In genomic region chr2:36945240-36945639, GRCh38 we compare ENCODE assay signal across 8 cellular contexts. TPM values are rescaled to one million over a fixed set of nuclear protein-coding genes. Genes with fewer than 3 reads are reported as not detected.
DNase-seq lines count a peak whose midpoint lies in the region; ATAC-seq, FAIRE-seq and TF ChIP-seq lines count a peak whose summit lies in the region.
"Not testable (repeated sequence)": the region's sequence is repeated elsewhere in the genome, so short reads cannot be mapped to it uniquely, and the experiment has no call there.

No MANE protein-coding gene starts in this region.

- H3K9ac ChIP-seq in H9 (ENCODE audit: extremely low read depth, insufficient read length, low read length); K562 (ENCODE audit: insufficient read depth in 1 of 2, low read depth in 2 of 2, low read length in 2 of 2); HepG2 (ENCODE audit: insufficient read depth, low read depth, low read length): not testable (repeated sequence)

- not testable (repeated sequence) for H3T11ph ChIP-seq in H9 (ENCODE audit: low read length)

- not testable (repeated sequence) for H3K23ac ChIP-seq in H9 (ENCODE audit: insufficient read length, low read depth, low read length)

- not testable (repeated sequence) for H4K91ac ChIP-seq in H9 (ENCODE audit: insufficient read length, low read depth, low read length)

- H3K27me3 Mint-ChIP-seq in GM23338 (ENCODE audit: insufficient read depth, low read depth, poor library complexity); H9 (ENCODE audit: low read depth); activated CD4-positive, alpha-beta T cell treated with anti-CD3 and anti-CD28 coated beads, Interleukin-2, amount 10 ng/mL, durations not matched to agents 24 days and 14 days; chondrocyte (ENCODE audit: low read depth); mesothelial cell of epicardium (ENCODE audit: low read depth); osteocyte (ENCODE audit: unreplicated experiment): not testable (repeated sequence)

- not testable (repeated sequence) for H2BK120ac ChIP-seq in H9 (ENCODE audit: low read depth, low read length, poor library complexity, severe bottlenecking)

- not testable (repeated sequence) for H3K4ac ChIP-seq in H9 (ENCODE audit: low read depth, low read length)

- no CpG with 5 or more reads among the region's 10 CpGs for WGBS in H9 (ENCODE audit: extremely low coverage, insufficient read length, low lambda C conversion rate)
- 88% methylated on average over 10 of the region's 10 CpGs for WGBS in K562 (ENCODE audit: insufficient coverage, low coverage, missing lambda C conversion rate)
- 90% methylated on average over 10 of the region's 10 CpGs for WGBS in HepG2 (ENCODE audit: low lambda C conversion rate)

- H3K27me3 ChIP-seq in GM23338 (ENCODE audit: insufficient read depth); H9 (ENCODE audit: insufficient read depth, low read length); K562 (ENCODE audit: control insufficient read depth in 2 of 2, insufficient read depth in 2 of 2, low read length in 2 of 2); HepG2 (ENCODE audit: control insufficient read depth in 1 of 2, insufficient read depth in 2 of 2, low read length in 2 of 2): not testable (repeated sequence)

- CTCF ChIA-PET in K562 (lab: Yijun Ruan, JAX; ENCODE audit: low intra/inter-chr PET ratio); HepG2 (lab: Yijun Ruan, JAX; ENCODE audit: low intra/inter-chr PET ratio, low total read pairs): not testable (repeated sequence)

- not testable (repeated sequence) for H3K9me3 Mint-ChIP-seq in GM23338; H9; activated CD4-positive, alpha-beta T cell treated with anti-CD3 and anti-CD28 coated beads, Interleukin-2, amount 10 ng/mL, durations not matched to agents 24 days and 14 days; chondrocyte (ENCODE audit: low read depth); mesothelial cell of epicardium; osteocyte (ENCODE audit: unreplicated experiment)

- not testable (repeated sequence) for H3K9me1 ChIP-seq in K562 (ENCODE audit: control insufficient read depth, insufficient read depth, low read length)

- H3K4me3 Mint-ChIP-seq in GM23338; H9; activated CD4-positive, alpha-beta T cell treated with anti-CD3 and anti-CD28 coated beads, Interleukin-2, amount 10 ng/mL, durations not matched to agents 24 days and 14 days; chondrocyte (ENCODE audit: unreplicated experiment); mesothelial cell of epicardium; osteocyte (ENCODE audit: unreplicated experiment): not testable (repeated sequence)

- H3K27ac Mint-ChIP-seq in GM23338 (peak overlapping the region; percentile 80), H9 (peak overlapping the region in 2 of 3 experiments; percentile 62 to 79; a peak in 3 of 7 replicates), chondrocyte (ENCODE audit: unreplicated experiment) (peak overlapping the region; percentile 75), mesothelial cell of epicardium (peak overlapping the region; percentile 21), osteocyte (ENCODE audit: unreplicated experiment) (peak overlapping the region; percentile 68)
- H3K27ac Mint-ChIP-seq in activated CD4-positive, alpha-beta T cell treated with anti-CD3 and anti-CD28 coated beads, Interleukin-2, amount 10 ng/mL, durations not matched to agents 24 days and 14 days, result not testable (repeated sequence)

- peaks cover 85% of the 10 kb centered on the region for H3K79me2 ChIP-seq in GM23338 (replicated peaks; ENCODE audit: insufficient read depth)
- not testable (repeated sequence) for H3K79me2 ChIP-seq in H9 (ENCODE audit: insufficient read depth, low read length); HepG2 (ENCODE audit: insufficient read depth, low read length)
- peaks cover 37% of the 10 kb centered on the region for H3K79me2 ChIP-seq in K562 (ENCODE audit: control insufficient read depth, insufficient read depth, low read length)

- H3K36me3 Mint-ChIP-seq in GM23338 (ENCODE audit: low read depth); H9 (ENCODE audit: insufficient read depth in 1 of 3, low read depth in 3 of 3); activated CD4-positive, alpha-beta T cell treated with anti-CD3 and anti-CD28 coated beads, Interleukin-2, amount 10 ng/mL, durations not matched to agents 24 days and 14 days (ENCODE audit: low read depth); chondrocyte (ENCODE audit: low read depth); mesothelial cell of epicardium; osteocyte (ENCODE audit: unreplicated experiment): not testable (repeated sequence)

- in situ Hi-C loops in K562 (cut with MboI); HepG2 (cut with HindIII; ENCODE audit: extremely low pct_ligation_motif_present, low pct_unique_long_range_greater_than_20kb): not testable (repeated sequence)

- not testable (repeated sequence) for H2BK20ac ChIP-seq in H9 (ENCODE audit: low read depth, low read length, poor library complexity, severe bottlenecking)

- not testable (repeated sequence) for H4K8ac ChIP-seq in H9 (replicated peaks; ENCODE audit: insufficient read length, low read depth, low read length)

- not testable (repeated sequence) for TF ChIP-seq POLR2A in K562 (conservative IDR thresholded peaks at IDR 0.05); HepG2 (IDR thresholded peaks at IDR 0.05; ENCODE audit: insufficient read depth in 1 of 2, low read depth in 2 of 2, low read length in 2 of 2)

- not testable (repeated sequence) for TF ChIP-seq RAD21 in K562 (CRISPR knock-in tag; conservative IDR thresholded peaks at IDR 0.05 in 1 of 2, IDR thresholded peaks at IDR 0.05 in 1 of 2); HepG2 (CRISPR knock-in tag; IDR thresholded peaks at IDR 0.05)

- H3K23me2 ChIP-seq in H9 (ENCODE audit: insufficient read length, low read depth, low read length, poor library complexity, severe bottlenecking), result not testable (repeated sequence)

- not testable (repeated sequence) for H3F3A ChIP-seq in GM23338 (replicated peaks; ENCODE audit: low read depth)

- not testable (repeated sequence) for H2AFZ ChIP-seq in GM23338; H9 (ENCODE audit: low read length); K562 (ENCODE audit: low read depth, low read length); HepG2 (ENCODE audit: low read length)

- BruUV-seq in K562 (replicated peaks; lab: Mats Ljungman, UMichigan); HepG2 (replicated peaks; lab: Mats Ljungman, UMichigan): not testable (repeated sequence)

- H3K79me1 ChIP-seq in H9 (ENCODE audit: insufficient read depth, low read depth, low read length, poor library complexity, severe bottlenecking), result not testable (repeated sequence)

- not testable (repeated sequence) for TF ChIP-seq CTCF in GM23338 (conservative IDR thresholded peaks at IDR 0.05; ENCODE audit: low read depth in 2 of 2); H9 (conservative IDR thresholded peaks at IDR 0.05); K562 (IDR thresholded peaks at IDR 0.05 in 2 of 3, conservative IDR thresholded peaks at IDR 0.05 in 1 of 3; ENCODE audit: insufficient read depth in 2 of 3, low read depth in 1 of 3, low read length in 3 of 3); chondrocyte (IDR thresholded peaks at IDR 0.05); HepG2 (CRISPR knock-in tag; IDR thresholded peaks at IDR 0.05); mesothelial cell of epicardium (IDR thresholded peaks at IDR 0.05; ENCODE audit: unreplicated experiment); osteocyte (IDR thresholded peaks at IDR 0.05)

- not testable (repeated sequence) for H3K4me1 ChIP-seq in GM23338 (ENCODE audit: insufficient read depth); H9 (ENCODE audit: insufficient read depth, low read length); HepG2 (ENCODE audit: insufficient read depth, low read length)
- peaks cover 0 to 10% of the 10 kb centered on the region in 2 experiments; a peak in 3 of 5 replicates for H3K4me1 ChIP-seq in K562 (replicated peaks in 1 of 2; ENCODE audit: control insufficient read depth in 2 of 2, insufficient read depth in 2 of 2, low read length in 2 of 2)

- TF ChIP-seq EP300 in K562 (IDR thresholded peaks at IDR 0.05; ENCODE audit: low read length); HepG2 (IDR thresholded peaks at IDR 0.05; ENCODE audit: low read depth in 2 of 2, low read length in 2 of 2); HepG2 (CRISPR knock-in tag; IDR thresholded peaks at IDR 0.05; ENCODE audit: borderline replicate concordance): not testable (repeated sequence)

- intact Hi-C loops in activated CD4-positive, alpha-beta T cell treated with anti-CD3 and anti-CD28 coated beads, Interleukin-2, amount 10 ng/mL, durations not matched to agents 24 days and 14 days (cut with micrococcal nuclease); K562 (cut with micrococcal nuclease); HepG2 (cut with micrococcal nuclease; ENCODE audit: unreplicated experiment): not testable (repeated sequence)

- H4K5ac ChIP-seq in H9 (ENCODE audit: insufficient read length, low read depth, low read length), result not testable (repeated sequence)

- not testable (repeated sequence) for H3K4me2 ChIP-seq in GM23338; H9 (ENCODE audit: insufficient read depth, insufficient read length, low read length); K562 (ENCODE audit: insufficient read depth, low read length); HepG2 (ENCODE audit: low read depth, low read length)

- not testable (repeated sequence) for H3K56ac ChIP-seq in H9 (ENCODE audit: insufficient read length, low read depth, low read length)

- not testable (repeated sequence) for H3K9me2 ChIP-seq in GM23338 (ENCODE audit: insufficient read depth)

- not testable (repeated sequence) for H3K18ac ChIP-seq in H9 (ENCODE audit: insufficient read length, low read depth, low read length)

- H3K4me1 Mint-ChIP-seq in GM23338; H9; activated CD4-positive, alpha-beta T cell treated with anti-CD3 and anti-CD28 coated beads, Interleukin-2, amount 10 ng/mL, durations not matched to agents 24 days and 14 days; mesothelial cell of epicardium: not testable (repeated sequence)
- H3K4me1 Mint-ChIP-seq in chondrocyte (ENCODE audit: low read depth) (peaks cover 33% of the 10 kb centered on the region), osteocyte (ENCODE audit: unreplicated experiment) (peaks cover 21% of the 10 kb centered on the region)

- H2BK12ac ChIP-seq in H9 (ENCODE audit: insufficient read length, low read depth, low read length), result not testable (repeated sequence)

- H3K4me3 ChIP-seq in GM23338; K562; HepG2 (replicated peaks in 1 of 3; ENCODE audit: insufficient read depth in 1 of 3, low read depth in 2 of 3, low read length in 3 of 3): not testable (repeated sequence)

- not testable (repeated sequence) for H2BK15ac ChIP-seq in H9 (ENCODE audit: low read depth, low read length)

- not testable (repeated sequence) for DNase-seq in GM23338 (ENCODE audit: low spot score); H9; K562 (ENCODE audit: extremely low read depth in 1 of 4, low spot score in 3 of 4); chondrocyte (ENCODE audit: low spot score); HepG2 (ENCODE audit: low spot score); mesothelial cell of epicardium (ENCODE audit: low spot score in 2 of 2, unreplicated experiment in 2 of 2); osteocyte (ENCODE audit: extremely low spot score, unreplicated experiment)
- peak; percentile 18 for DNase-seq in activated CD4-positive, alpha-beta T cell treated with anti-CD3 and anti-CD28 coated beads, Interleukin-2, amount 10 ng/mL, durations not matched to agents 24 days and 14 days

- H3K9me3 ChIP-seq in H9 (ENCODE audit: control insufficient read depth, low read depth, low read length); K562 (replicated peaks; ENCODE audit: control insufficient read depth, insufficient read depth, low read depth, low read length); HepG2 (ENCODE audit: low read length): not testable (repeated sequence)

- H3K36me3 ChIP-seq in GM23338 (ENCODE audit: insufficient read depth); K562 (ENCODE audit: control insufficient read depth, insufficient read depth, low read length); HepG2 (replicated peaks in 1 of 2; ENCODE audit: control insufficient read depth in 1 of 2, insufficient read depth in 2 of 2, low read length in 2 of 2): not testable (repeated sequence)

- H2AK5ac ChIP-seq in H9 (ENCODE audit: insufficient read length, low read length), result not testable (repeated sequence)

- FAIRE-seq in K562 (lab: Jason Lieb, UNC); HepG2 (lab: Jason Lieb, UNC): not testable (repeated sequence)

- not testable (repeated sequence) for H3K14ac ChIP-seq in H9 (ENCODE audit: insufficient read depth, low read length)

- ATAC-seq in GM23338, K562, HepG2: not testable (repeated sequence)

- H2BK5ac ChIP-seq in H9 (ENCODE audit: insufficient read length, low read length), result not testable (repeated sequence)

- H4K20me1 ChIP-seq in GM23338 (replicated peaks; ENCODE audit: insufficient read depth); H9 (ENCODE audit: control insufficient read depth, insufficient read depth, insufficient read length); K562 (replicated peaks; ENCODE audit: control insufficient read depth, insufficient read depth, low read length); HepG2 (ENCODE audit: insufficient read depth, low read length): not testable (repeated sequence)

- POLR2A ChIA-PET in K562 (lab: Yijun Ruan, JAX); HepG2 (lab: Yijun Ruan, JAX): not testable (repeated sequence)

- not testable (repeated sequence) for H3K27ac ChIP-seq in GM23338 (ENCODE audit: low read depth); H9 (ENCODE audit: insufficient read length, low read depth, low read length); K562 (ENCODE audit: extremely low read depth, low read depth, low read length); HepG2 (ENCODE audit: extremely low read length, insufficient read depth, low read length)

RNA-seq across cellular contexts. Expression of gene STRN, which starts 21.1 kb away (rescaled TPM):
- total RNA-seq in GM23338 (2014; rRNA removed; shearing (Covaris generic)), result 34.0 and 34.5 TPM in 2 replicates
- 15.0 and 16.1 TPM in 2 replicates for polyA plus RNA-seq in GM23338 (2016; fragmentation: Nextera tagmentation; extraction: Ambion mirVana)
- total RNA-seq in H9 (2021), result 31.4 and 31.7 TPM in 2 replicates
- 27.0 and 28.0 TPM in 2 replicates for total RNA-seq in activated CD4-positive, alpha-beta T cell treated with anti-CD3 and anti-CD28 coated beads, Interleukin-2, amount 10 ng/mL, durations not matched to agents 24 days and 14 days
- 8.8 and 32.4 TPM in 2 replicates for total RNA-seq in K562 (2011; cell fraction: chromatin; rRNA removed; ENCODE audit: low replicate concordance)
- 3.0 and 5.8 TPM in 2 replicates for total RNA-seq in K562 (2011; cell fraction: nucleolus; rRNA removed)
- 12.8 and 26.0 TPM in 2 replicates for total RNA-seq in K562 (2011; cell fraction: nucleoplasm; rRNA removed)
- total RNA-seq in K562 (2014; rRNA removed), result 12.8 and 13.4 TPM in 2 replicates
- total RNA-seq in K562 (2014; rRNA removed; fragmentation: Illumina TruSeq; extraction: Trizol), result 23.6 and 30.9 TPM in 2 replicates
- 18.1 and 20.0 TPM in 2 replicates for total RNA-seq in K562 (2015; rRNA removed; fragmentation: Illumina TruSeq; extraction: Trizol)
- 26.4 and 29.1 TPM in 2 replicates for total RNA-seq in K562 (2021)
- polyA plus RNA-seq in K562 (2011; rRNA removed), result 24.2 and 31.2 TPM in 2 replicates
- polyA plus RNA-seq in K562 (2011; cell fraction: cytosol; rRNA removed), result 11.4 and 12.9 TPM in 2 replicates
- polyA plus RNA-seq in K562 (2011; cell fraction: nucleus; rRNA removed), result 14.0 and 19.6 TPM in 2 replicates
- 13.4 and 16.0 TPM in 2 replicates for polyA plus RNA-seq in K562 (2012)
- 19.2 and 22.4 TPM in 2 replicates for polyA plus RNA-seq in K562 (2014; fragmentation: Illumina TruSeq; extraction: Trizol)
- polyA plus RNA-seq in K562 (2014; fragmentation: Nextera tagmentation; extraction: Ambion mirVana), result 1 to 10 TPM; 1.3 to 1.6 TPM
- polyA plus RNA-seq in K562 (2014; rRNA removed), result 11.4 and 12.8 TPM in 2 replicates
- 82.1 and 87.5 TPM in 2 replicates for polyA minus RNA-seq in K562 (2011; rRNA and poly(A)+ RNA removed)
- 19.7 and 28.7 TPM in 2 replicates for polyA minus RNA-seq in K562 (2011; cell fraction: cytosol; rRNA and poly(A)+ RNA removed)
- 9.0 and 18.2 TPM in 2 replicates for polyA minus RNA-seq in K562 (2011; cell fraction: nucleus; rRNA and poly(A)+ RNA removed)
- 22.7 to 27.5 TPM (median 25.3 TPM) in 3 replicates for total RNA-seq in chondrocyte
- total RNA-seq in HepG2 (2016; rRNA removed; fragmentation: Illumina TruSeq; extraction: Trizol), result 19.3 and 28.4 TPM in 2 replicates
- total RNA-seq in HepG2 (2016; cell fraction: cytosol; rRNA removed; fragmentation: Illumina TruSeq; extraction: Trizol; ENCODE audit: low read depth), result 2.6 and 3.9 TPM in 2 replicates
- total RNA-seq in HepG2 (2016; cell fraction: insoluble cytoplasmic fraction; rRNA removed; fragmentation: Illumina TruSeq; extraction: Trizol), result 18.1 and 28.1 TPM in 2 replicates
- 4.7 and 5.6 TPM in 2 replicates for total RNA-seq in HepG2 (2016; cell fraction: membrane; rRNA removed; fragmentation: Illumina TruSeq; extraction: Trizol)
- 13.5 and 15.6 TPM in 2 replicates for total RNA-seq in HepG2 (2016; cell fraction: nucleus; rRNA removed; fragmentation: Illumina TruSeq; extraction: Trizol)
- 8.8 and 10.4 TPM in 2 replicates for polyA plus RNA-seq in HepG2 (2011; rRNA removed)
- 4.5 and 5.8 TPM in 2 replicates for polyA plus RNA-seq in HepG2 (2011; cell fraction: cytosol; rRNA removed)
- 7.3 and 7.7 TPM in 2 replicates for polyA plus RNA-seq in HepG2 (2011; cell fraction: nucleus; rRNA removed)
- polyA plus RNA-seq in HepG2 (2012), result 9.5 and 11.1 TPM in 2 replicates
- polyA plus RNA-seq in HepG2 (2016; cell fraction: cytosol; fragmentation: Illumina TruSeq; extraction: Trizol; ENCODE audit: low read depth), result 0.25 and 0.29 TPM in 2 replicates
- polyA plus RNA-seq in HepG2 (2016; cell fraction: insoluble cytoplasmic fraction; fragmentation: Illumina TruSeq; extraction: Trizol; ENCODE audit: low read depth), result 12.8 and 13.6 TPM in 2 replicates
- polyA plus RNA-seq in HepG2 (2016; cell fraction: membrane; fragmentation: Illumina TruSeq; extraction: Trizol; ENCODE audit: low read depth), result 1.2 and 1.6 TPM in 2 replicates
- 8.9 and 9.6 TPM in 2 replicates for polyA plus RNA-seq in HepG2 (2016; cell fraction: nucleus; fragmentation: Illumina TruSeq; extraction: Trizol; ENCODE audit: insufficient read depth, low read depth)
- 20.8 and 25.5 TPM in 2 replicates for polyA minus RNA-seq in HepG2 (2011; rRNA and poly(A)+ RNA removed; ENCODE audit: low replicate concordance)
- 17.0 and 22.1 TPM in 2 replicates for polyA minus RNA-seq in HepG2 (2011; cell fraction: cytosol; rRNA and poly(A)+ RNA removed)
- polyA minus RNA-seq in HepG2 (2011; cell fraction: nucleus; rRNA and poly(A)+ RNA removed), result 30.6 and 31.7 TPM in 2 replicates
- total RNA-seq in mesothelial cell of epicardium, result 24.9 to 26.6 TPM (median 25.7 TPM) in 3 replicates
- 27.0 and 27.2 TPM in 2 replicates for total RNA-seq in osteocyte
